8 cellular contexts compared by ENCODE assay signal in the genomic region with DNA sequence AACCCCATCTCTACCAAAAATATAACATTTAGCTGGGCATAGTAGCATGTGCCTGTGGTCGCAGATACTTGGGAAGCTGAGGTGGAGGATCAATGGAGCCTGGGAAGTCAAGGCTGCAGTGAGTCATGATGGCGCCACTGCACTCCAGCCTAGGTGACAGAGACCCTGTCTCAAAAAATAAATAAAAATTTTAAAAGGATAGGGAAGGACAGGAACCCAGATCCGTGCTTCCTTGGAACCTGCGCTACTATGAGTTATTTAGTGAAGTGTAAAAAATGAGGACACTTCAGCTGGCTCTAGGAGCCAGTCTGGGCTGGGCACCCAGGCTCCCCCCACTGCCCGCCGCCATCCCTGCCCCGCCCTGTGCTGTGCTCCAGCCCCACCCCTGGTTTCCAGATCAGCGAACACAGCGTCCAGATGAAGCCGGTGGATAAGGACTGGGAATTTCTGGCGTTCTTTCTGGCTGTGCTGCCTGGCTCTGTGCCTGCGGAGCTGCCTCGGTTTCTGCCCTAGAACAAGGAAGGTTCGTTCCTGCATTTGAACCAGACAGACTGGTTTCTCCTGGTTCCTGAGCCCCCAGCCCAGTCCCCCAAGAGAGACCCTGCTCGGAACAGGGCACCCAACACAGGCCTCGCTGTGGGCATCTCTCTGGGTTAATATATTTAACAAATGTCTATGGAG. TPM values are rescaled to one million over a fixed set of nuclear protein-coding genes. Genes with fewer than 3 reads are reported as not detected.
A peak's percentile ranks its signal among the peaks of the same experiment; 100 is the strongest.
DNase-seq lines count a peak whose midpoint lies in the region; ATAC-seq, FAIRE-seq and TF ChIP-seq lines count a peak whose summit lies in the region.

No MANE protein-coding gene starts in this region.

- no peak for DNase-seq in activated CD4-positive, alpha-beta T cell treated with anti-CD3 and anti-CD28 coated beads, Interleukin-2, amount 10 ng/mL, durations not matched to agents 24 days and 14 days
- no peak for DNase-seq in activated CD4-positive, alpha-beta T cell treated with anti-CD3 and anti-CD28 coated beads for 1 hour
- DNase-seq in body of pancreas (peak; percentile 90 to 95 (median 94)), HepG2 (ENCODE audit: low spot score) (no peak), upper lobe of left lung (peak; percentile 90 to 93), NAMALWA (ENCODE audit: low spot score) (no peak)

- no peaks in the 10 kb centered on the region for H3K9me3 ChIP-seq in body of pancreas
- H3K9me3 ChIP-seq in HepG2 (ENCODE audit: low read length), result no peaks in the 10 kb centered on the region
- H3K9me3 ChIP-seq in upper lobe of left lung, result no peaks in the 10 kb centered on the region

- TF ChIP-seq POLR2A in body of pancreas (IDR thresholded peaks at IDR 0.05), result no peak
- no peak for TF ChIP-seq POLR2A in HepG2 (IDR thresholded peaks at IDR 0.05; ENCODE audit: insufficient read depth in 1 of 2, low read depth in 2 of 2, low read length in 2 of 2)
- TF ChIP-seq POLR2A in upper lobe of left lung (IDR thresholded peaks at IDR 0.05), result peak in 1 of 4 donors; percentile 32

- no peaks in the 10 kb centered on the region for H3K9me3 Mint-ChIP-seq in activated CD4-positive, alpha-beta T cell treated with anti-CD3 and anti-CD28 coated beads, Interleukin-2, amount 10 ng/mL, durations not matched to agents 24 days and 14 days

- TF ChIP-seq EP300 in HepG2 (IDR thresholded peaks at IDR 0.05; ENCODE audit: low read depth in 2 of 2, low read length in 2 of 2) (no peak), HepG2 (CRISPR knock-in tag; IDR thresholded peaks at IDR 0.05; ENCODE audit: borderline replicate concordance) (no peak), upper lobe of left lung (IDR thresholded peaks at IDR 0.05) (peak in 2 of 4 donors; percentile 84 to 96)

- H3K36me3 ChIP-seq in body of pancreas (replicated peaks in 1 of 2; ENCODE audit: insufficient read depth in 1 of 2, low read depth in 2 of 2), result no peaks in the 10 kb centered on the region
- H3K36me3 ChIP-seq in HepG2 (replicated peaks in 1 of 2; ENCODE audit: control insufficient read depth in 1 of 2, insufficient read depth in 2 of 2, low read length in 2 of 2), result peaks cover 14 to 25% of the 10 kb centered on the region in 2 experiments; a peak in 4 of 5 replicates
- H3K36me3 ChIP-seq in upper lobe of left lung, result no peaks in the 10 kb centered on the region

- H3K4me1 ChIP-seq in body of pancreas (peaks cover 85% of the 10 kb centered on the region), HepG2 (ENCODE audit: insufficient read depth, low read length) (peaks cover 51% of the 10 kb centered on the region), upper lobe of left lung (peaks cover 26 to 87% (median 83%) of the 10 kb centered on the region in 4 donors)

- no peak for TF ChIP-seq RAD21 in HepG2 (CRISPR knock-in tag; IDR thresholded peaks at IDR 0.05)

- H3K79me2 ChIP-seq in HepG2 (ENCODE audit: insufficient read depth, low read length), result peaks cover 22% of the 10 kb centered on the region

- CTCF ChIA-PET in HepG2 (lab: Yijun Ruan, JAX; ENCODE audit: low intra/inter-chr PET ratio, low total read pairs), result no interaction called here

- no peak overlapping the region for H3K9ac ChIP-seq in HepG2 (ENCODE audit: insufficient read depth, low read depth, low read length)

- no peak for TF ChIP-seq CTCF in body of pancreas (IDR thresholded peaks at IDR 0.05)
- no peak for TF ChIP-seq CTCF in HepG2 (CRISPR knock-in tag; IDR thresholded peaks at IDR 0.05)
- no peak for TF ChIP-seq CTCF in upper lobe of left lung (IDR thresholded peaks at IDR 0.05)

- no peak overlapping the region for H2AFZ ChIP-seq in HepG2 (ENCODE audit: low read length)

- 10% methylated on average over 16 of the region's 16 CpGs for WGBS in body of pancreas, 2 donors
- WGBS in HepG2 (ENCODE audit: low lambda C conversion rate), result 79% methylated on average over 16 of the region's 16 CpGs
- 40 to 49% methylated on average over 11 to 16 of the region's 16 CpGs for WGBS in upper lobe of left lung, 2 donors

- peak overlapping the region; percentile 37 for H3K4me2 ChIP-seq in HepG2 (ENCODE audit: low read depth, low read length)

- H3K27me3 Mint-ChIP-seq in activated CD4-positive, alpha-beta T cell treated with anti-CD3 and anti-CD28 coated beads, Interleukin-2, amount 10 ng/mL, durations not matched to agents 24 days and 14 days, result no peaks in the 10 kb centered on the region

- in situ Hi-C loops in HepG2 (cut with HindIII; ENCODE audit: extremely low pct_ligation_motif_present, low pct_unique_long_range_greater_than_20kb), result no loop called here

- peak overlapping the region; percentile 36 for H3K4me3 Mint-ChIP-seq in activated CD4-positive, alpha-beta T cell treated with anti-CD3 and anti-CD28 coated beads, Interleukin-2, amount 10 ng/mL, durations not matched to agents 24 days and 14 days

- intact Hi-C loops in activated CD4-positive, alpha-beta T cell treated with anti-CD3 and anti-CD28 coated beads, Interleukin-2, amount 10 ng/mL, durations not matched to agents 24 days and 14 days (cut with micrococcal nuclease), result no loop called here
- intact Hi-C loops in body of pancreas (cut with DNase I) (no loop called here), HepG2 (cut with micrococcal nuclease; ENCODE audit: unreplicated experiment) (no loop called here)

- peak overlapping the region; percentile 85 to 93 (median 88) for H3K27ac ChIP-seq in body of pancreas
- peak overlapping the region; percentile 48 for H3K27ac ChIP-seq in HepG2 (ENCODE audit: extremely low read length, insufficient read depth, low read length)
- H3K27ac ChIP-seq in upper lobe of left lung, result peak overlapping the region; percentile 74 to 93 (median 88)

- H3K27me3 ChIP-seq in body of pancreas, result no peaks in the 10 kb centered on the region
- no peaks in the 10 kb centered on the region for H3K27me3 ChIP-seq in HepG2 (ENCODE audit: control insufficient read depth in 1 of 2, insufficient read depth in 2 of 2, low read length in 2 of 2)
- no peaks in the 10 kb centered on the region for H3K27me3 ChIP-seq in upper lobe of left lung

- POLR2A ChIA-PET in HepG2 (lab: Yijun Ruan, JAX), result interaction anchor here (0.6 to 1.3 kb wide), 4 partner anchors 12 to 213 kb away, joined by 3 to 4 read pairs (median 4); no protein-coding TSS in a partner anchor

- ATAC-seq in body of pancreas (peak; percentile 81), HepG2 (no peak), upper lobe of left lung (ENCODE audit: low FRiP score in 2 of 2) (peak; percentile 83 to 92), HG02852 (IDR thresholded peaks at IDR 0.05; ENCODE audit: unreplicated experiment) (no peak), GM19328 (IDR thresholded peaks at IDR 0.05; ENCODE audit: unreplicated experiment) (no peak)

- peaks cover 9% of the 10 kb centered on the region for H4K20me1 ChIP-seq in HepG2 (ENCODE audit: insufficient read depth, low read length)

- H3K27ac Mint-ChIP-seq in activated CD4-positive, alpha-beta T cell treated with anti-CD3 and anti-CD28 coated beads, Interleukin-2, amount 10 ng/mL, durations not matched to agents 24 days and 14 days, result peak overlapping the region; percentile 80

- BruUV-seq in HepG2 (replicated peaks; lab: Mats Ljungman, UMichigan), result no TSS peak

- H3K4me1 Mint-ChIP-seq in activated CD4-positive, alpha-beta T cell treated with anti-CD3 and anti-CD28 coated beads, Interleukin-2, amount 10 ng/mL, durations not matched to agents 24 days and 14 days, result peaks cover 23% of the 10 kb centered on the region

- no peak overlapping the region for H3K4me3 ChIP-seq in body of pancreas
- H3K4me3 ChIP-seq in HepG2 (replicated peaks in 1 of 3; ENCODE audit: insufficient read depth in 1 of 3, low read depth in 2 of 3, low read length in 3 of 3), result no peak overlapping the region
- H3K4me3 ChIP-seq in upper lobe of left lung, result peak overlapping the region in 2 of 4 donors; percentile 20 to 24

- H3K36me3 Mint-ChIP-seq in activated CD4-positive, alpha-beta T cell treated with anti-CD3 and anti-CD28 coated beads, Interleukin-2, amount 10 ng/mL, durations not matched to agents 24 days and 14 days (ENCODE audit: low read depth), result no peaks in the 10 kb centered on the region

- no peak for FAIRE-seq in HepG2 (lab: Jason Lieb, UNC)

RNA-seq across cellular contexts. Expression of a gene that starts 18.5 kb away (rescaled TPM):
- not detected in 2 replicates for total RNA-seq in activated CD4-positive, alpha-beta T cell treated with anti-CD3 and anti-CD28 coated beads, Interleukin-2, amount 10 ng/mL, durations not matched to agents 24 days and 14 days
- total RNA-seq in body of pancreas, result 10 to 100 TPM; 32.9 to 43.2 TPM
- total RNA-seq in HepG2 (2016; rRNA removed; fragmentation: Illumina TruSeq; extraction: Trizol), result 39.5 and 60.6 TPM in 2 replicates
- total RNA-seq in HepG2 (2016; cell fraction: cytosol; rRNA removed; fragmentation: Illumina TruSeq; extraction: Trizol; ENCODE audit: low read depth), result 31.6 and 42.4 TPM in 2 replicates
- total RNA-seq in HepG2 (2016; cell fraction: insoluble cytoplasmic fraction; rRNA removed; fragmentation: Illumina TruSeq; extraction: Trizol), result 36.8 and 62.7 TPM in 2 replicates
- total RNA-seq in HepG2 (2016; cell fraction: membrane; rRNA removed; fragmentation: Illumina TruSeq; extraction: Trizol), result 53.7 and 65.8 TPM in 2 replicates
- 44.1 and 48.9 TPM in 2 replicates for total RNA-seq in HepG2 (2016; cell fraction: nucleus; rRNA removed; fragmentation: Illumina TruSeq; extraction: Trizol)
- polyA plus RNA-seq in HepG2 (2011; rRNA removed), result 127 and 160 TPM in 2 replicates
- 145 and 183 TPM in 2 replicates for polyA plus RNA-seq in HepG2 (2011; cell fraction: cytosol; rRNA removed)
- polyA plus RNA-seq in HepG2 (2011; cell fraction: nucleus; rRNA removed), result 77.5 and 88.9 TPM in 2 replicates
- 40.5 and 51.4 TPM in 2 replicates for polyA plus RNA-seq in HepG2 (2012)
- polyA plus RNA-seq in HepG2 (2016; cell fraction: cytosol; fragmentation: Illumina TruSeq; extraction: Trizol; ENCODE audit: low read depth), result 35.9 and 51.7 TPM in 2 replicates
- 47.5 and 48.8 TPM in 2 replicates for polyA plus RNA-seq in HepG2 (2016; cell fraction: insoluble cytoplasmic fraction; fragmentation: Illumina TruSeq; extraction: Trizol; ENCODE audit: low read depth)
- polyA plus RNA-seq in HepG2 (2016; cell fraction: membrane; fragmentation: Illumina TruSeq; extraction: Trizol; ENCODE audit: low read depth), result 56.6 and 67.1 TPM in 2 replicates
- polyA plus RNA-seq in HepG2 (2016; cell fraction: nucleus; fragmentation: Illumina TruSeq; extraction: Trizol; ENCODE audit: insufficient read depth, low read depth), result 83.7 and 88.2 TPM in 2 replicates
- 159 and 370 TPM in 2 replicates for polyA minus RNA-seq in HepG2 (2011; rRNA and poly(A)+ RNA removed; ENCODE audit: low replicate concordance)
- 54.5 and 69.4 TPM in 2 replicates for polyA minus RNA-seq in HepG2 (2011; cell fraction: cytosol; rRNA and poly(A)+ RNA removed)
- polyA minus RNA-seq in HepG2 (2011; cell fraction: nucleus; rRNA and poly(A)+ RNA removed), result 23.7 and 30.3 TPM in 2 replicates
- total RNA-seq in upper lobe of left lung, result 100 to 1,000 TPM in 4 of 6 donors, 10 to 100 TPM in 2; 38.8 to 184 (median 114) TPM

RNA-seq across cellular contexts. Expression of a gene that starts 20.9 kb away (rescaled TPM):
- 24.9 and 26.7 TPM in 2 replicates for total RNA-seq in activated CD4-positive, alpha-beta T cell treated with anti-CD3 and anti-CD28 coated beads, Interleukin-2, amount 10 ng/mL, durations not matched to agents 24 days and 14 days
- total RNA-seq in body of pancreas (10 to 100 TPM; 15.8 to 21.5 TPM), HepG2 (2016; rRNA removed; fragmentation: Illumina TruSeq; extraction: Trizol) (67.6 and 97.1 TPM in 2 replicates), upper lobe of left lung (10 to 100 TPM; 18.9 to 74.9 (median 54.2) TPM)
- 43.5 and 44.1 TPM in 2 replicates for total RNA-seq in HepG2 (2016; cell fraction: cytosol; rRNA removed; fragmentation: Illumina TruSeq; extraction: Trizol; ENCODE audit: low read depth)
- total RNA-seq in HepG2 (2016; cell fraction: insoluble cytoplasmic fraction; rRNA removed; fragmentation: Illumina TruSeq; extraction: Trizol), result 66.0 and 92.7 TPM in 2 replicates
- total RNA-seq in HepG2 (2016; cell fraction: membrane; rRNA removed; fragmentation: Illumina TruSeq; extraction: Trizol), result 109 and 111 TPM in 2 replicates
- 24.1 and 29.7 TPM in 2 replicates for total RNA-seq in HepG2 (2016; cell fraction: nucleus; rRNA removed; fragmentation: Illumina TruSeq; extraction: Trizol)
- polyA plus RNA-seq in HepG2 (2011; rRNA removed), result 50.8 and 64.3 TPM in 2 replicates
- polyA plus RNA-seq in HepG2 (2011; cell fraction: cytosol; rRNA removed), result 39.2 and 54.5 TPM in 2 replicates
- polyA plus RNA-seq in HepG2 (2011; cell fraction: nucleus; rRNA removed), result 13.9 and 16.0 TPM in 2 replicates
- 30.2 and 34.8 TPM in 2 replicates for polyA plus RNA-seq in HepG2 (2012)
- polyA plus RNA-seq in HepG2 (2016; cell fraction: cytosol; fragmentation: Illumina TruSeq; extraction: Trizol; ENCODE audit: low read depth), result 58.2 and 66.9 TPM in 2 replicates
- 110 and 111 TPM in 2 replicates for polyA plus RNA-seq in HepG2 (2016; cell fraction: insoluble cytoplasmic fraction; fragmentation: Illumina TruSeq; extraction: Trizol; ENCODE audit: low read depth)
- 110 and 116 TPM in 2 replicates for polyA plus RNA-seq in HepG2 (2016; cell fraction: membrane; fragmentation: Illumina TruSeq; extraction: Trizol; ENCODE audit: low read depth)
- 41.6 and 42.0 TPM in 2 replicates for polyA plus RNA-seq in HepG2 (2016; cell fraction: nucleus; fragmentation: Illumina TruSeq; extraction: Trizol; ENCODE audit: insufficient read depth, low read depth)
- polyA minus RNA-seq in HepG2 (2011; rRNA and poly(A)+ RNA removed; ENCODE audit: low replicate concordance), result 31.4 and 38.5 TPM in 2 replicates
- 29.3 and 33.2 TPM in 2 replicates for polyA minus RNA-seq in HepG2 (2011; cell fraction: cytosol; rRNA and poly(A)+ RNA removed)
- polyA minus RNA-seq in HepG2 (2011; cell fraction: nucleus; rRNA and poly(A)+ RNA removed), result 14.2 and 21.6 TPM in 2 replicates

Comparison
In these comparisons a context has a peak if more than half of its experiments do, and no peak if none do; other contexts are left out.
1. DNase-seq: peak in body of pancreas (4 of 4) and upper lobe of left lung (2 of 2); none in activated CD4-positive, alpha-beta T cell treated with anti-CD3 and anti-CD28 coated beads, Interleukin-2, amount 10 ng/mL, durations not matched to agents 24 days and 14 days (single experiment), activated CD4-positive, alpha-beta T cell treated with anti-CD3 and anti-CD28 coated beads for 1 hour (single experiment), HepG2 (single experiment) and NAMALWA (single experiment).
2. ATAC-seq: peak in body of pancreas (single experiment) and upper lobe of left lung (2 of 2); none in HepG2 (single experiment), HG02852 (single experiment) and GM19328 (single experiment).
3. RNA of a gene that starts 18.5 kb away (total RNA-seq): 38.8 to 184 TPM in upper lobe of left lung, 31.6 to 65.8 TPM in HepG2 and 32.9 to 43.2 TPM in body of pancreas; not detected in activated CD4-positive, alpha-beta T cell treated with anti-CD3 and anti-CD28 coated beads, Interleukin-2, amount 10 ng/mL, durations not matched to agents 24 days and 14 days; every median in the first group is over 10 times any median in the second.
4. Peak in every context shown above with its lines, with median percentiles within 50 percentile points of each other: H3K27ac ChIP-seq.